1 cellular context compared by ENCODE assay signal in the genomic region with DNA sequence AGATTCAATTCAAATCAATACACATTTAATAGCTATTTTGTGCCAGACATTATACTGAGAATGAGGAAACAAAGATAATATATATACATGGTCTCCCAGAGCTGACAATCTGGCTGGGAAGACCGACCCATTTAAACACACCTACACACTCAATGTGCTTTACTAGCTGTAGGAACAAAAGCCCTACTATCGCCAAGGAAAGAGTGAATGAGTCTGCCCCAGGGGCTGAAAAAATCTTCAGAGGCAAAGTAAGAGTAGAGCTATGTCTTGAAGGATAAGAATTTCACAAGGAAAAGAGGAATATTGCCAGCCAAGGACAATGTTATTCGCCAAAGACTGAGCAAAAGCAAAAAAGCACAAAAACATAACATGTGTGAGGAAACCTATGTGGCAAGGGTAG.
TF ChIP-seq lines count a peak whose summit lies in the region.

No MANE protein-coding gene starts in this region.

TF ChIP-seq in K562, 482 proteins besides CTCF, POLR2A, EP300 and RAD21:
- TF ChIP-seq HDAC8 (tag; IDR thresholded peaks at IDR 0.05) (no peak), ZNF140 (CRISPR knock-in tag; IDR thresholded peaks at IDR 0.05) (no peak), ZNF511 (CRISPR knock-in tag; IDR thresholded peaks at IDR 0.05) (no peak), PREB (CRISPR knock-in tag; IDR thresholded peaks at IDR 0.05) (no peak), HINFP (tag; conservative IDR thresholded peaks at IDR 0.05; ENCODE audit: low read depth) (no peak), ZNF584 (CRISPR knock-in tag; IDR thresholded peaks at IDR 0.05; ENCODE audit: low read depth) (no peak), BCOR (IDR thresholded peaks at IDR 0.05) (no peak)
